17 cellular contexts compared by ENCODE assay signal in the genomic region with DNA sequence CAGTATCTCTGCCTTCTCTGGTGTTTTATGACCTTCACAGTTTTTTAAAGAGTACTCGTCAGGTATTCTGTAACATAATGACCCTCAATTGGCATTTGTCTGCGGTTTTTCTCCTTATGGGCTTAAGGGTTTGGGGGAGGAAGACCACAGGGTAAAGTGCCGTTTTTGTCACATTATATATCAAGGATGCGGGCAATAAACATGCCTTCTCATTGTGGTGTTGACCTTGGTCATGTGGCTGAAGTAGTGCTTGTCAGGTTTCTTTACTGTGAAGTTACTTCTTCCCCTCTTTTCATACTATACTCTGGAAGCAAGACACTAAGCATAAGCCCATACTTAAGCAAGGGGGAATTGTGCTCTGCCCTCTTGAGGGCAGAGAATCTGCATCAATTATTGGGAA.
"Had no signal": no experiment of that assay in that cellular context is flagged by ENCODE, and none has a peak within 500 bp of the region (broad histone marks: within the 10 kb centered on the region; RNA-seq: fewer than 3 reads in every experiment).

No MANE protein-coding gene starts in this region.

- H3K27me3 ChIP-seq: esophagus muscularis mucosa, pancreas, tibial artery had no signal

- H3K4me1 ChIP-seq: esophagus muscularis mucosa, pancreas, tibial artery had no signal

- H3K9me3 ChIP-seq: esophagus muscularis mucosa, tibial artery had no signal

- DNase-seq: activated CD4-positive, alpha-beta T cell treated with anti-CD3 and anti-CD28 coated beads for 4 hours; activated CD4-positive, alpha-beta T cell treated with anti-CD3 and anti-CD28 coated beads, Interleukin-2, amount 50 U/mL, for 48 hours; activated CD4-positive, CD25-positive, alpha-beta regulatory T cell; activated CD8-positive, alpha-beta memory T cell treated with anti-CD3 and anti-CD28 coated beads, Interleukin-2, amount 50 U/mL, for 48 hours; activated naive CD4-positive, alpha-beta T cell treated with Interleukin-2 at 50 U/mL for 16 hours; activated naive CD8-positive, alpha-beta T cell treated with anti-CD3 and anti-CD28 coated beads for 36 hours; activated T-cell treated with anti-CD3 and anti-CD28 coated beads, Interleukin-2, amount 50 U/mL, for 4 hours; head of caudate nucleus; hypothalamus; left ventricle myocardium superior; mammary epithelial cell; pancreas; right cardiac atrium; stimulated activated CD4-positive, alpha-beta T cell treated with anti-CD3 and anti-CD28 coated beads, Interleukin-12 subunit alpha, Interleukin-12 subunit beta, amount 100 ng/mL, for 4 hours; stimulated activated naive CD8-positive, alpha-beta T cell treated with anti-CD3 and anti-CD28 coated beads, Interleukin-15, amount 100 ng/mL, for 72 hours; tibial artery had no signal

- H3K36me3 ChIP-seq: esophagus muscularis mucosa, pancreas, tibial artery had no signal

- H3K4me3 ChIP-seq: esophagus muscularis mucosa, pancreas, tibial artery had no signal

- H3K27ac ChIP-seq: esophagus muscularis mucosa, pancreas, tibial artery had no signal

- ATAC-seq: activated T-cell treated with anti-CD3 and anti-CD28 coated beads, Interleukin-2, amount 50 U/mL, for 4 hours; left ventricle myocardium superior; pancreas; right cardiac atrium; stimulated activated naive CD8-positive, alpha-beta T cell treated with anti-CD3 and anti-CD28 coated beads, Interleukin-15, amount 100 ng/mL, for 72 hours had no signal
